In genomic region chr2:127820080-127820668, GRCh38 we compare ENCODE assay signal across 2 cellular contexts.
TF ChIP-seq lines count a peak whose summit lies in the region.

No MANE protein-coding gene starts in this region.

TF ChIP-seq in IMR-90, 13 proteins besides CTCF, POLR2A, EP300 and RAD21:
- TF ChIP-seq SMC3 (IDR thresholded peaks at IDR 0.05; ENCODE audit: low read depth, low read length) = no peak
- TF ChIP-seq RFX5 (IDR thresholded peaks at IDR 0.05; ENCODE audit: low read depth, low read length) = no peak
- no peak for TF ChIP-seq RCOR1 (IDR thresholded peaks at IDR 0.05; ENCODE audit: insufficient replicate concordance, low read length)
- TF ChIP-seq MXI1 (IDR thresholded peaks at IDR 0.05; ENCODE audit: borderline replicate concordance, low read depth, low read length) = no peak
- no peak for TF ChIP-seq MAZ (IDR thresholded peaks at IDR 0.05; ENCODE audit: borderline replicate concordance, low read depth, low read length)
- TF ChIP-seq, protein P1, sequence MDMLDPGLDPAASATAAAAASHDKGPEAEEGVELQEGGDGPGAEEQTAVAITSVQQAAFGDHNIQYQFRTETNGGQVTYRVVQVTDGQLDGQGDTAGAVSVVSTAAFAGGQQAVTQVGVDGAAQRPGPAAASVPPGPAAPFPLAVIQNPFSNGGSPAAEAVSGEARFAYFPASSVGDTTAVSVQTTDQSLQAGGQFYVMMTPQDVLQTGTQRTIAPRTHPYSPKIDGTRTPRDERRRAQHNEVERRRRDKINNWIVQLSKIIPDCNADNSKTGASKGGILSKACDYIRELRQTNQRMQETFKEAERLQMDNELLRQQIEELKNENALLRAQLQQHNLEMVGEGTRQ (IDR thresholded peaks at IDR 0.05; ENCODE audit: low read depth, low read length) = no peak
- no peak for TF ChIP-seq CHD1 (IDR thresholded peaks at IDR 0.05; ENCODE audit: low read depth, low read length)
- TF ChIP-seq CEBPB (IDR thresholded peaks at IDR 0.05; ENCODE audit: low read depth, low read length) = no peak
- TF ChIP-seq ELK1 (IDR thresholded peaks at IDR 0.05; ENCODE audit: borderline replicate concordance, low read depth, low read length) = no peak
- TF ChIP-seq FOS (IDR thresholded peaks at IDR 0.05; ENCODE audit: low read depth, low read length) = no peak
- TF ChIP-seq MAFK (IDR thresholded peaks at IDR 0.05; ENCODE audit: low read depth, low read length) = no peak
- no peak for TF ChIP-seq NFE2L2 (IDR thresholded peaks at IDR 0.05; ENCODE audit: low read depth, low read length)
- no peak for TF ChIP-seq BHLHE40 (IDR thresholded peaks at IDR 0.05; ENCODE audit: low read depth, low read length)

TF ChIP-seq in K562, 482 proteins besides CTCF, POLR2A, EP300 and RAD21:
- 0 out of 4 replicates have a peak, but pooled peaks of 1 of the 2 experiments have one; percentile 32 for TF ChIP-seq TRIM24 (IDR thresholded peaks at IDR 0.05)
- TF ChIP-seq, protein P2, sequence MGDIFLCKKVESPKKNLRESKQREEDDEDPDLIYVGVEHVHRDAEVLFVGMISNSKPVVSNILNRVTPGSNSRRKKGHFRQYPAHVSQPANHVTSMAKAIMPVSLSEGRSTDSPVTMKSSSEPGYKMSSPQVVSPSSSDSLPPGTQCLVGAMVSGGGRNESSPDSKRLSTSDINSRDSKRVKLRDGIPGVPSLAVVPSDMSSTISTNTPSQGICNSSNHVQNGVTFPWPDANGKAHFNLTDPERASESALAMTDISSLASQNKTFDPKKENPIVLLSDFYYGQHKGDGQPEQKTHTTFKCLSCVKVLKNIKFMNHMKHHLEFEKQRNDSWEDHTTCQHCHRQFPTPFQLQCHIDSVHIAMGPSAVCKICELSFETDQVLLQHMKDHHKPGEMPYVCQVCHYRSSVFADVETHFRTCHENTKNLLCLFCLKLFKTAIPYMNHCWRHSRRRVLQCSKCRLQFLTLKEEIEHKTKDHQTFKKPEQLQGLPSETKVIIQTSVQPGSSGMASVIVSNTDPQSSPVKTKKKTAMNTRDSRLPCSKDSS (IDR thresholded peaks at IDR 0.05; ENCODE audit: low read depth, partially characterized antibody) = peak; percentile 80
- TF ChIP-seq ZFP36 (IDR thresholded peaks at IDR 0.05; ENCODE audit: low read depth, low read length, partially characterized antibody) = peak; percentile 33
- TF ChIP-seq TCF15 (CRISPR knock-in tag; IDR thresholded peaks at IDR 0.05) = no peak
- TF ChIP-seq TRIM28 (IDR thresholded peaks at IDR 0.05) = peak; percentile 90
- TF ChIP-seq NFRKB (IDR thresholded peaks at IDR 0.05; ENCODE audit: low read depth) = no peak
- peak; percentile 75; the same call in 1 of the 2 replicates for TF ChIP-seq CBX1 (IDR thresholded peaks at IDR 0.05; ENCODE audit: low read depth)
- no peak for TF ChIP-seq NR2F6 (CRISPR knock-in tag; IDR thresholded peaks at IDR 0.05)
- TF ChIP-seq MEIS2 (IDR thresholded peaks at IDR 0.05; ENCODE audit: partially characterized antibody) = no peak
- TF ChIP-seq ZNF146 (CRISPR knock-in tag; IDR thresholded peaks at IDR 0.05; ENCODE audit: unreplicated experiment) = no peak
- TF ChIP-seq RFX5 (IDR thresholded peaks at IDR 0.05; ENCODE audit: low read depth, low read length) = no peak
- TF ChIP-seq CBX3 (IDR thresholded peaks at IDR 0.05; ENCODE audit: borderline replicate concordance in 1 of 2, low read length in 2 of 2) = peak in 1 of 2 experiments; percentile 97; a peak in 2 of 3 replicates
- TF ChIP-seq, protein P3, sequence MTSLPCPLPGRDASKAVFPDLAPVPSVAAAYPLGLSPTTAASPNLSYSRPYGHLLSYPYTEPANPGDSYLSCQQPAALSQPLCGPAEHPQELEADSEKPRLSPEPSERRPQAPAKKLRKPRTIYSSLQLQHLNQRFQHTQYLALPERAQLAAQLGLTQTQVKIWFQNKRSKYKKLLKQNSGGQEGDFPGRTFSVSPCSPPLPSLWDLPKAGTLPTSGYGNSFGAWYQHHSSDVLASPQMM (CRISPR knock-in tag; IDR thresholded peaks at IDR 0.05) = no peak
- no peak for TF ChIP-seq YBX1 (IDR thresholded peaks at IDR 0.05)
- TF ChIP-seq ZNF174 (CRISPR knock-in tag; IDR thresholded peaks at IDR 0.05) = no peak
- TF ChIP-seq EHMT2 (IDR thresholded peaks at IDR 0.05) = no peak
- TF ChIP-seq CBX5 (IDR thresholded peaks at IDR 0.05; ENCODE audit: borderline replicate concordance, low read depth) = peak; percentile 98
